1 cellular context compared by ENCODE assay signal in the genomic region with DNA sequence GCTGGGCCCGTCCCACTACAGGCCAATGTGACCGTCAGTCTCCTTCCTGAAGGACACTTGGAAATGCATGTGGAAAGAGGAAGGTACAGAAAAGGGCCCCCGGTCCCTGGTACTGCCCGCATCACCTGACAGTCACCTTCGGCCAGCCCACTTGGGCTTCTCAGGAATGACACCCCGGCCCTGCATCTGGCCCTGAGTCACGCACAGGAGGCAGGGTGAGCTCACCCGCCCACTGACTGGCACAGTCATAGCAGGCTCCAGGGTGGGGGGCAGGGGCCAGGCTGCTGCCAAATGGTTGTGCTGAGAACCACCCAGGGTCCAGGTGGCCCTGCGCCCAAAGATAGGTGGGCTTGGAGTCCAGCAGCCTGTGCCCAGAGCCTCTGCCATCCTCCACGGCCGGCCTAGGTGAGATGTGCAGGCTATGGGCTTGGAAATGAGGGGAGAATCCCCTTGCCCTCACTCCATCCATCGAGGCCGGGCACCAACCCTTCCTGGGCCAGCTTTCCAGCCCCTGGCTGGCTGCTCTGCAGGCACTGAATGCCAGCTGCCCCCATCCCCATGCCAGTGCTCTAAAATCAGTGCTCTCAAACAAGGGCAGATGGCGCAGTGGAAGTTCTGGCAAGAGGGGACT.
A peak's percentile ranks its signal among the peaks of the same experiment; 100 is the strongest.
TF ChIP-seq lines count a peak whose summit lies in the region.

No MANE protein-coding gene starts in this region.

TF ChIP-seq in IMR-90, 13 proteins besides CTCF, POLR2A, EP300 and RAD21:
- TF ChIP-seq, protein P1, sequence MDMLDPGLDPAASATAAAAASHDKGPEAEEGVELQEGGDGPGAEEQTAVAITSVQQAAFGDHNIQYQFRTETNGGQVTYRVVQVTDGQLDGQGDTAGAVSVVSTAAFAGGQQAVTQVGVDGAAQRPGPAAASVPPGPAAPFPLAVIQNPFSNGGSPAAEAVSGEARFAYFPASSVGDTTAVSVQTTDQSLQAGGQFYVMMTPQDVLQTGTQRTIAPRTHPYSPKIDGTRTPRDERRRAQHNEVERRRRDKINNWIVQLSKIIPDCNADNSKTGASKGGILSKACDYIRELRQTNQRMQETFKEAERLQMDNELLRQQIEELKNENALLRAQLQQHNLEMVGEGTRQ (IDR thresholded peaks at IDR 0.05; ENCODE audit: low read depth, low read length) = peak; percentile 31; the same call in 1 of the 2 replicates
- TF ChIP-seq FOS (IDR thresholded peaks at IDR 0.05; ENCODE audit: low read depth, low read length) (peak; percentile 61; the same call in 1 of the 2 replicates), BHLHE40 (IDR thresholded peaks at IDR 0.05; ENCODE audit: low read depth, low read length) (0 out of 2 replicates have a peak, but pooled peaks have one; percentile 36), RFX5 (IDR thresholded peaks at IDR 0.05; ENCODE audit: low read depth, low read length) (no peak)
- TF ChIP-seq, protein P2, sequence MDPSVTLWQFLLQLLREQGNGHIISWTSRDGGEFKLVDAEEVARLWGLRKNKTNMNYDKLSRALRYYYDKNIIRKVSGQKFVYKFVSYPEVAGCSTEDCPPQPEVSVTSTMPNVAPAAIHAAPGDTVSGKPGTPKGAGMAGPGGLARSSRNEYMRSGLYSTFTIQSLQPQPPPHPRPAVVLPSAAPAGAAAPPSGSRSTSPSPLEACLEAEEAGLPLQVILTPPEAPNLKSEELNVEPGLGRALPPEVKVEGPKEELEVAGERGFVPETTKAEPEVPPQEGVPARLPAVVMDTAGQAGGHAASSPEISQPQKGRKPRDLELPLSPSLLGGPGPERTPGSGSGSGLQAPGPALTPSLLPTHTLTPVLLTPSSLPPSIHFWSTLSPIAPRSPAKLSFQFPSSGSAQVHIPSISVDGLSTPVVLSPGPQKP (IDR thresholded peaks at IDR 0.05; ENCODE audit: borderline replicate concordance, low read depth, low read length) = no peak
